In the genomic region with DNA sequence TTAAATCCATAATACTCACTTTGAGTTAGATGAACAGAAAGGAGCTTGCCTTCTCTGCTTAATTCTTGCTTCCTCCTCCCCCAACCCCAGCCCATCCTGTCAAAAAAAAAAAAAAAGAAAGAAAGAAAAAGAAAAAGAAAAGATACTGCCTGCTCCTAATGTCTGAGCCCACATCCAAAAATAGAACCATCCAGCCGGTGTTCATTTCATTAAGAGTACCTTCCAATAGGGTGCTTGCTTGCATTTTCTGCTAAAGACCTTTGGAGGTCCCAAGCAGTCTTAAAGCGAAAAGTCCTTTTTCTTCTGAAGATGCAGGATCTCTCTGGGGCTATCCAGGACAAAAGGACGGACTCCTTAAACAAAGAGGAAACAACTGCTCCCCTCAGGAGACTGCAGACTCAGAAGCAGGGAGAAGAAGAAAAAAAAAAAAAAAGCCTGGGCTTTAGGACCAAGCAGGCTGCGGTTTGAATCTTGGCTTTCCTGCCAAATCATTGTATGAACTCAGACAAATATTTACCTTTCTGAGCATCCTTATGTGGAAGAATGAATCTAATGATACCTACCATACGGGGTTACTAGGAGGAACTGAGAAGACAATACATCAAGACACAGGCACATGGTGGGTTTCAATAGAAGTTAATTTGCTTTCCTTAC, we compare ENCODE assay signal across 11 cellular contexts.
A peak's percentile ranks its signal among the peaks of the same experiment; 100 is the strongest.
DNase-seq lines count a peak whose midpoint lies in the region; ATAC-seq and TF ChIP-seq lines count a peak whose summit lies in the region.
"Had no signal": no experiment of that assay in that cellular context is flagged by ENCODE, and none has a peak within 500 bp of the region (broad histone marks: within the 10 kb centered on the region; RNA-seq: fewer than 3 reads in every experiment).

No MANE protein-coding gene starts in this region.

- H3K4me1 ChIP-seq in PC-3 (ENCODE audit: insufficient read depth, low read length) (peaks cover 58% of the 10 kb centered on the region), tibial artery (peaks cover 0 to 42% (median 28%) of the 10 kb centered on the region in 4 donors)

- H3K4me3 ChIP-seq in PC-3 (ENCODE audit: low read length): peak overlapping the region; percentile 44; the same call in 1 of the 2 replicates
- no peak overlapping the region for H3K4me3 ChIP-seq in tibial artery

- no peaks in the 10 kb centered on the region for H3K9me3 ChIP-seq in PC-3 (ENCODE audit: low read length)
- no peaks in the 10 kb centered on the region for H3K9me3 ChIP-seq in tibial artery

- H2AFZ ChIP-seq in PC-3 (ENCODE audit: low read length): 0 out of 2 replicates have a peak overlapping the region, but pooled peaks have one; percentile 17

- H3K27me3 ChIP-seq in PC-3 (ENCODE audit: low read length) (no peaks in the 10 kb centered on the region), tibial artery (no peaks in the 10 kb centered on the region)

- ATAC-seq in PC-3 (peak; percentile 33), left ventricle myocardium superior (peak; percentile 50), GM18870 (IDR thresholded peaks at IDR 0.05; ENCODE audit: unreplicated experiment) (no peak), HG03378 (IDR thresholded peaks at IDR 0.05; ENCODE audit: unreplicated experiment) (no peak)

- no peaks in the 10 kb centered on the region for H4K20me1 ChIP-seq in PC-3 (ENCODE audit: low read length)

- no peaks in the 10 kb centered on the region for H3K79me2 ChIP-seq in PC-3 (ENCODE audit: low read length)

- H3K27ac ChIP-seq in PC-3 (ENCODE audit: low read length): peak overlapping the region; percentile 76
- peak overlapping the region; percentile 51 to 56 for H3K27ac ChIP-seq in tibial artery

- no peaks in the 10 kb centered on the region for H3K36me3 ChIP-seq in PC-3 (ENCODE audit: low read depth, low read length)
- no peaks in the 10 kb centered on the region for H3K36me3 ChIP-seq in tibial artery

- CTCF ChIA-PET in PC-3 (lab: Charles Lee): no interaction called here

- TF ChIP-seq CTCF in PC-3 (conservative IDR thresholded peaks at IDR 0.05; ENCODE audit: low read depth, low read length): no peak
- TF ChIP-seq CTCF in tibial artery (IDR thresholded peaks at IDR 0.05): no peak

- H3K9ac ChIP-seq in PC-3 (ENCODE audit: low read length): peak overlapping the region; percentile 4; the same call in 1 of the 2 replicates

- intact Hi-C loops in PC-3 (cut with micrococcal nuclease) (loop anchor here (5.0 to 10.0 kb wide), 6 partner anchors 73 to 951 kb away; a partner anchor contains a TSS), left ventricle myocardium superior (cut with micrococcal nuclease) (no loop called here), tibial artery (cut with DNase I; ENCODE audit: low total_unique reads) (no loop called here)

- H3K4me2 ChIP-seq in PC-3 (ENCODE audit: low read length): peak overlapping the region; percentile 78

- DNase-seq in NCI-H1417 (lab: John Stamatoyannopoulos, UW) (peak in 2 of 3 experiments; percentile 17 to 46), NCI-H1417 treated with DMSO at 0.1 percent for 48 hours (lab: John Stamatoyannopoulos, UW) (no peak), PC-3 (peak; percentile 90), left ventricle myocardium superior (no peak), tibial artery (no peak), NAMALWA (ENCODE audit: low spot score) (no peak)
- DNase-seq: activated naive CD8-positive, alpha-beta T cell treated with anti-CD3 and anti-CD28 coated beads for 36 hours; head of caudate nucleus; NCI-H1436 had no signal

- H3K9me2 ChIP-seq in PC-3 (replicated peaks; ENCODE audit: low read length): no peaks in the 10 kb centered on the region

- POLR2A ChIA-PET in PC-3 (lab: Charles Lee; ENCODE audit: unreplicated experiment): no interaction called here

- peaks cover 10% of the 10 kb centered on the region for H3F3A ChIP-seq in PC-3 (ENCODE audit: low read length, unreplicated experiment)

- no TSS peak for BruUV-seq in PC-3 (replicated peaks; lab: Mats Ljungman, UMichigan)

Comparison
In these comparisons a context has a peak if more than half of its experiments do, and no peak if none do; other contexts are left out.
1. DNase-seq: peak in NCI-H1417 (2 of 3) and PC-3 (single experiment); none in NCI-H1417 treated with DMSO at 0.1 percent for 48 hours (single experiment), left ventricle myocardium superior (single experiment), tibial artery (0 of 2) and NAMALWA (single experiment).
2. ATAC-seq: peak in PC-3 (single experiment) and left ventricle myocardium superior (single experiment); none in GM18870 (single experiment) and HG03378 (single experiment).